Comparison of ENCODE assay signal across 21 cellular contexts in the genomic region with DNA sequence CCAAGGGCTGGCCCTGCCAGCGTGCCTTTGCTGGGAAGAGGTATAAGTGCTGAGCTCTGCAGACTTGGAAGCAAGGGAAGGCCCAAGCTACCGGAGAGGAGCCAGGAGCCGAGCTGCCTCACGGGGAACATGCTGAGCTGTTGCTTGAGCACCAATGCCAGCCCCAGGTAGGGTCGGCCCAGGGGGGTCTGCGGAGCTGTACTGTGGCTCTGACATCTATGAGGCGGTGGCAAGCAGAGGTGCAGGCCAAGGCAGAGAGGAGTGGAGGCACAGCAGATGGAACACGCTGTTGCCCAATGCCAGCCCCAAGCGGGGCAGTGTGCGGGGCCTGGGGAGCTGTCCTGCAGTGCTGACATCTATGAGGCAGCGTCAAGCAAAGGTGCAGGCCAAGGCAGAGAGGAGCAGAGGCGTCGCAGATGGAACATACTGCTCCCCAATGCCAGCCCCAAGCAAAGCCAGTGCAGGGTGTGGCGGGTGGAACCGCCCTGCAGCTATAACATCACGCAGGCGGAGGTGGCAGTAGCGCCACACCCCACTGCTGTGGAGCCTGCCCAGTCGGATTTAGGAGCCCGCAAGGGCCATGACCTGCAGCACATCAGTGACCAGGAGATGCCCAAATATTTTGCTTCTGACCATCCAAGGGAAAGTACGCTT. TPM values are rescaled to one million over a fixed set of nuclear protein-coding genes. Genes with fewer than 3 reads are reported as not detected.
A peak's percentile ranks its signal among the peaks of the same experiment; 100 is the strongest.
DNase-seq lines count a peak whose midpoint lies in the region; ATAC-seq and TF ChIP-seq lines count a peak whose summit lies in the region.
"Had no signal": no experiment of that assay in that cellular context is flagged by ENCODE, and none has a peak within 500 bp of the region (broad histone marks: within the 10 kb centered on the region; RNA-seq: fewer than 3 reads in every experiment).

No MANE protein-coding gene starts in this region.

- BruUV-seq in A673 (replicated peaks; lab: Mats Ljungman, UMichigan): no TSS peak

- H3K36me3 ChIP-seq in A673 (ENCODE audit: insufficient read depth, low read length, poor library complexity, severe bottlenecking) (peaks cover 11% of the 10 kb centered on the region), HEK293 (ENCODE audit: control insufficient read depth in 2 of 2, insufficient read depth in 1 of 2, low read length in 2 of 2) (peaks cover 3 to 19% of the 10 kb centered on the region in 2 experiments; a peak in 2 of 3 replicates), mucosa of descending colon (ENCODE audit: low read depth) (no peaks in the 10 kb centered on the region)

- H3K4me3 ChIP-seq in A673 (ENCODE audit: low read depth, low read length, poor library complexity, severe bottlenecking): no peak overlapping the region
- no peak overlapping the region for H3K4me3 ChIP-seq in HEK293 (ENCODE audit: low read depth, low read length)
- H3K4me3 ChIP-seq in mucosa of descending colon: no peak overlapping the region
- H3K4me3 ChIP-seq: ascending aorta, skin epidermis had no signal

- H3K27ac ChIP-seq in A673 (ENCODE audit: low read depth, low read length, poor library complexity, severe bottlenecking) (peak overlapping the region; percentile 29), HEK293 (ENCODE audit: extremely low read depth, low read depth, low read length) (no peak overlapping the region)
- H3K27ac ChIP-seq: ascending aorta had no signal

- peak; percentile 93 for ATAC-seq in mucosa of descending colon
- ATAC-seq in naive thymus-derived CD8-positive, alpha-beta T cell: no peak
- ATAC-seq: natural killer cell had no signal

- H3K4me1 ChIP-seq in A673 (ENCODE audit: insufficient read depth, low read length, poor library complexity, severe bottlenecking) (peaks cover 15% of the 10 kb centered on the region), HEK293 (ENCODE audit: control insufficient read depth, insufficient read depth, low read length) (peaks cover 5% of the 10 kb centered on the region), mucosa of descending colon (ENCODE audit: low read depth) (peaks cover 13% of the 10 kb centered on the region)

- TF ChIP-seq CTCF in A673 (conservative IDR thresholded peaks at IDR 0.05; ENCODE audit: low read depth, low read length) (no peak), HEK293 (tag by site-specific recombination; IDR thresholded peaks at IDR 0.05) (no peak), mucosa of descending colon (IDR thresholded peaks at IDR 0.05) (no peak)

- intact Hi-C loops in A673 (cut with micrococcal nuclease; ENCODE audit: unreplicated experiment): no loop called here
- intact Hi-C loops in mucosa of descending colon (cut with DNase I, micrococcal nuclease): no loop called here

- POLR2A ChIA-PET in A673 (lab: Charles Lee; ENCODE audit: low non-redundant PET): no interaction called here
- POLR2A ChIA-PET in HEK293 (lab: Yijun Ruan, JAX): interaction anchor here (0.7 to 1.6 kb wide), 2 partner anchors 57 to 58 kb away, joined by 4 to 5 read pairs; partner anchors contain the start of genes EARS2 and UBFD1
- POLR2A ChIA-PET in naive thymus-derived CD8-positive, alpha-beta T cell (lab: Charles Lee): no interaction called here

- peaks cover 22 to 75% (median 56%) of the 10 kb centered on the region in 4 donors for H3K4me1 Mint-ChIP-seq in naive thymus-derived CD8-positive, alpha-beta T cell

- no peaks in the 10 kb centered on the region for H3K27me3 Mint-ChIP-seq in naive thymus-derived CD8-positive, alpha-beta T cell
- H3K27me3 Mint-ChIP-seq: activated naive CD4-positive, alpha-beta T cell treated with anti-CD3 and anti-CD28 coated beads, Interleukin-2, amount 10 ng/mL, durations not matched to agents 7 days and 5 days; CD4-positive, alpha-beta T cell had no signal

- no peaks in the 10 kb centered on the region for H3K9me3 Mint-ChIP-seq in naive thymus-derived CD8-positive, alpha-beta T cell
- H3K9me3 Mint-ChIP-seq: activated naive CD4-positive, alpha-beta T cell treated with anti-CD3 and anti-CD28 coated beads, Interleukin-2, amount 10 ng/mL, durations not matched to agents 7 days and 5 days; CD4-positive, alpha-beta T cell; natural killer cell had no signal

- peak overlapping the region in 3 of 10 donors; percentile 34 to 56 (median 56) for H3K27ac Mint-ChIP-seq in naive thymus-derived CD8-positive, alpha-beta T cell
- H3K27ac Mint-ChIP-seq: activated naive CD4-positive, alpha-beta T cell treated with anti-CD3 and anti-CD28 coated beads, Interleukin-2, amount 10 ng/mL, durations not matched to agents 7 days and 5 days; CD4-positive, alpha-beta T cell had no signal

- H3K9me3 ChIP-seq in A673 (ENCODE audit: low read depth, low read length, poor library complexity, severe bottlenecking) (no peaks in the 10 kb centered on the region), HEK293 (ENCODE audit: control insufficient read depth, insufficient read depth, low read depth, low read length) (no peaks in the 10 kb centered on the region), mucosa of descending colon (no peaks in the 10 kb centered on the region)
- H3K9me3 ChIP-seq: ascending aorta had no signal

- H3K4me3 Mint-ChIP-seq in naive thymus-derived CD8-positive, alpha-beta T cell: no peak overlapping the region
- H3K4me3 Mint-ChIP-seq: activated naive CD4-positive, alpha-beta T cell treated with anti-CD3 and anti-CD28 coated beads, Interleukin-2, amount 10 ng/mL, durations not matched to agents 7 days and 5 days; CD4-positive, alpha-beta T cell; natural killer cell had no signal

- DNase-seq in A673 (ENCODE audit: low spot score) (no peak), cerebellar cortex (ENCODE audit: low spot score) (peak; percentile 33), mucosa of descending colon (peak; percentile 72 to 79 (median 74)), HT-29 (ENCODE audit: low spot score) (no peak), NOMO-1 (lab: John Stamatoyannopoulos, UW; ENCODE audit: unreplicated experiment in 2 of 2) (no peak)
- DNase-seq in activated CD8-positive, alpha-beta memory T cell treated with anti-CD3 and anti-CD28 coated beads for 24 hours: no peak
- DNase-seq in naive thymus-derived CD8-positive, alpha-beta T cell: no peak
- DNase-seq: activated CD4-positive, alpha-beta T cell treated with anti-CD3 and anti-CD28 coated beads, Interleukin-2, amount 50 U/mL, for 4 hours; activated naive CD4-positive, alpha-beta T cell treated with anti-CD3 and anti-CD28 coated beads, Interleukin-2, amount 10 ng/mL, durations not matched to agents 7 days and 5 days; CD4-positive, alpha-beta T cell; Karpas-422; kidney; mesenchymal stem cell; natural killer cell; NCI-H1048; NCI-H2029; NCI-H446; SW 1271 had no signal

- CTCF ChIA-PET in A673 (lab: Charles Lee): no interaction called here
- CTCF ChIA-PET in HEK293 (lab: Yijun Ruan, JAX): no interaction called here

- peaks cover 0 to 31% (median 0%) of the 10 kb centered on the region in 3 donors for H3K36me3 Mint-ChIP-seq in naive thymus-derived CD8-positive, alpha-beta T cell
- H3K36me3 Mint-ChIP-seq: natural killer cell had no signal

- no peaks in the 10 kb centered on the region for H3K27me3 ChIP-seq in A673 (replicated peaks; ENCODE audit: insufficient read depth, low read depth, low read length, poor library complexity)
- H3K27me3 ChIP-seq: ascending aorta had no signal

TF ChIP-seq in HEK293, 187 proteins besides CTCF, POLR2A, EP300 and RAD21 (continues in another document):
- TF ChIP-seq ZNF600 (tag by site-specific recombination; IDR thresholded peaks at IDR 0.05): 0 out of 2 replicates have a peak, but pooled peaks have one; percentile 19
- peak; percentile 96 for TF ChIP-seq KLF1 (tag by site-specific recombination; IDR thresholded peaks at IDR 0.05)

RNA-seq across cellular contexts. Expression of gene GGA2, which starts 10.0 kb away (rescaled TPM):
- total RNA-seq in A673 (2021) (126 and 142 TPM in 2 replicates), mucosa of descending colon (10 to 100 TPM; 37.9 to 62.6 (median 47.6) TPM)
- 25.9 and 45.9 TPM in 2 replicates for total RNA-seq in HT-29 (2014; rRNA removed; shearing (Covaris generic))
- 10 to 100 TPM; 87.5 to 94.6 TPM for total RNA-seq in naive thymus-derived CD8-positive, alpha-beta T cell
- polyA plus RNA-seq in naive thymus-derived CD8-positive, alpha-beta T cell: 10 to 100 TPM; 37.7 to 56.7 (median 39.4) TPM

RNA-seq across cellular contexts. Expression of gene COG7, which starts 47.4 kb away (rescaled TPM):
- total RNA-seq in A673 (2021): 33.8 and 40.4 TPM in 2 replicates
- 10 to 100 TPM; 25.4 to 40.5 (median 32.6) TPM for total RNA-seq in mucosa of descending colon
- total RNA-seq in HT-29 (2014; rRNA removed; shearing (Covaris generic)): 17.5 and 18.3 TPM in 2 replicates
- total RNA-seq in naive thymus-derived CD8-positive, alpha-beta T cell: 10 to 100 TPM; 23.3 to 26.2 TPM
- polyA plus RNA-seq in naive thymus-derived CD8-positive, alpha-beta T cell: 10 to 100 TPM in 1 of 3 donors, 1 to 10 TPM in 2; 8.4 to 10.9 (median 9.2) TPM

RNA-seq across cellular contexts. Expression of gene EARS2, which starts 56.8 kb away (rescaled TPM):
- total RNA-seq in A673 (2021): 32.7 and 38.9 TPM in 2 replicates
- total RNA-seq in mucosa of descending colon: 10 to 100 TPM; 15.2 to 18.0 (median 17.2) TPM
- total RNA-seq in HT-29 (2014; rRNA removed; shearing (Covaris generic)): 64.7 and 83.3 TPM in 2 replicates
- total RNA-seq in naive thymus-derived CD8-positive, alpha-beta T cell: 10 to 100 TPM; 16.9 to 18.1 TPM
- polyA plus RNA-seq in naive thymus-derived CD8-positive, alpha-beta T cell: 10 to 100 TPM; 14.1 to 19.9 (median 18.3) TPM

RNA-seq across cellular contexts. Expression of gene UBFD1, which starts 57.2 kb away (rescaled TPM):
- total RNA-seq in A673 (2021) (121 and 124 TPM in 2 replicates), mucosa of descending colon (10 to 100 TPM; 27.8 to 38.3 (median 28.5) TPM)
- total RNA-seq in HT-29 (2014; rRNA removed; shearing (Covaris generic)): 67.3 and 94.4 TPM in 2 replicates
- 10 to 100 TPM; 52.5 to 58.7 TPM for total RNA-seq in naive thymus-derived CD8-positive, alpha-beta T cell
- polyA plus RNA-seq in naive thymus-derived CD8-positive, alpha-beta T cell: 10 to 100 TPM; 12.2 to 15.4 (median 12.6) TPM

Comparison
In these comparisons a context has a peak if more than half of its experiments do, and no peak if none do; other contexts are left out.
1. DNase-seq: peak in cerebellar cortex (single experiment) and mucosa of descending colon (3 of 3); none in A673 (single experiment), HT-29 (single experiment), activated CD8-positive, alpha-beta memory T cell treated with anti-CD3 and anti-CD28 coated beads for 24 hours (single experiment), naive thymus-derived CD8-positive, alpha-beta T cell (0 of 10) and NOMO-1 (0 of 2).